Comparison of ENCODE assay signal across 14 cellular contexts in genomic region chr7:127850195-127850594, GRCh38.
DNase-seq lines count a peak whose midpoint lies in the region; ATAC-seq and TF ChIP-seq lines count a peak whose summit lies in the region.
"Had no signal": no experiment of that assay in that cellular context is flagged by ENCODE, and none has a peak within 500 bp of the region (broad histone marks: within the 10 kb centered on the region; RNA-seq: fewer than 3 reads in every experiment).

No MANE protein-coding gene starts in this region.

- CTCF ChIA-PET in activated CD8-positive, alpha-beta memory T cell treated with anti-CD3 and anti-CD28 coated beads, Interleukin-2, amount 10 ng/mL, durations not matched to agents 7 days and 5 days (lab: Charles Lee), result no interaction called here

- TF ChIP-seq CTCF in transverse colon (IDR thresholded peaks at IDR 0.05), result no peak

- no peak for TF ChIP-seq POLR2A in transverse colon (IDR thresholded peaks at IDR 0.05)

- H3K36me3 Mint-ChIP-seq in activated CD8-positive, alpha-beta memory T cell treated with anti-CD3 and anti-CD28 coated beads, Interleukin-2, amount 10 ng/mL, durations not matched to agents 7 days and 5 days, result peaks cover 29% of the 10 kb centered on the region
- H3K36me3 Mint-ChIP-seq in activated T-helper 1 cell treated with anti-CD3 and anti-CD28 coated beads, Interleukin-12 subunit alpha, Interleukin-12 subunit beta, Interleukin-2, Interleukin-4 antibody, amounts not matched to agents 30 ng/mL and 10 ng/mL and 1 ng/mL, durations not matched to agents 14 hours and 24 hours and 36 hours (ENCODE audit: low read depth), result peaks cover 35% of the 10 kb centered on the region

- DNase-seq in activated CD8-positive, alpha-beta memory T cell treated with anti-CD3 and anti-CD28 coated beads, Interleukin-2, amount 10 ng/mL, durations not matched to agents 7 days and 5 days, result peak; percentile 52
- no peak for DNase-seq in activated CD8-positive, alpha-beta memory T cell treated with anti-CD3 and anti-CD28 coated beads, Interleukin-2, amount 50 U/mL, for 48 hours
- no peak for DNase-seq in activated T-helper 1 cell treated with anti-CD3 and anti-CD28 coated beads, Interleukin-12 subunit alpha, Interleukin-12 subunit beta, Interleukin-2, Interleukin-4 antibody, amounts not matched to agents 30 ng/mL and 10 ng/mL and 1 ng/mL, durations not matched to agents 14 hours and 24 hours and 36 hours (ENCODE audit: low spot score)
- peak in 2 of 3 experiments; percentile 9 to 12 for DNase-seq in stimulated activated CD4-positive, alpha-beta T cell treated with anti-CD3 and anti-CD28 coated beads, TNF-alpha, amount 100 ng/mL, for 24 hours (ENCODE audit: low read depth in 3 of 3)
- no peak for DNase-seq in NCI-H526 (lab: John Stamatoyannopoulos, UW)
- DNase-seq in transverse colon, result no peak
- DNase-seq: amygdala; endodermal cell; NCI-H1092 treated with DMSO at 0.1 percent for 48 hours; stimulated activated naive B cell treated with anti-CD40 and anti-IgM and Interleukin-4, amounts not matched to agents 10 μg/mL and 1 μg/mL and 100 μg/mL, for 72 hours had no signal

- ATAC-seq in activated CD8-positive, alpha-beta memory T cell treated with anti-CD3 and anti-CD28 coated beads, Interleukin-2, amount 10 ng/mL, durations not matched to agents 7 days and 5 days, result peak; percentile 77
- ATAC-seq in HG02870 (IDR thresholded peaks at IDR 0.05; ENCODE audit: unreplicated experiment) (peak; percentile 87), GM19467 (IDR thresholded peaks at IDR 0.05; ENCODE audit: unreplicated experiment) (no peak)

- H3K4me1 ChIP-seq in transverse colon, result peaks cover 4 to 43% (median 17%) of the 10 kb centered on the region in 4 donors
- H3K4me1 ChIP-seq: SJSA1 had no signal

- in situ Hi-C loops in transverse colon (cut with MboI; ENCODE audit: low pct_ligation_motif_present in 1 of 4, low pct_unique_long_range_greater_than_20kb in 1 of 4, low sequenced_read_pairs in 3 of 4), result no loop called here

- H3K27me3 ChIP-seq in transverse colon, result no peaks in the 10 kb centered on the region
- H3K27me3 ChIP-seq: hepatocyte, SJSA1 had no signal

- no peak overlapping the region for H3K27ac ChIP-seq in transverse colon
- H3K27ac ChIP-seq: hepatocyte, SJSA1 had no signal

- H3K36me3 ChIP-seq in transverse colon, result no peaks in the 10 kb centered on the region

- H3K27ac Mint-ChIP-seq in activated CD8-positive, alpha-beta memory T cell treated with anti-CD3 and anti-CD28 coated beads, Interleukin-2, amount 10 ng/mL, durations not matched to agents 7 days and 5 days, result peak overlapping the region; percentile 11
- H3K27ac Mint-ChIP-seq in activated T-helper 1 cell treated with anti-CD3 and anti-CD28 coated beads, Interleukin-12 subunit alpha, Interleukin-12 subunit beta, Interleukin-2, Interleukin-4 antibody, amounts not matched to agents 30 ng/mL and 10 ng/mL and 1 ng/mL, durations not matched to agents 14 hours and 24 hours and 36 hours, result peak overlapping the region; percentile 88
- H3K27ac Mint-ChIP-seq: endodermal cell; stimulated activated naive B cell treated with anti-CD40 and anti-IgM and Interleukin-4, amounts not matched to agents 10 μg/mL and 1 μg/mL and 100 μg/mL, for 72 hours had no signal

- peaks cover 38% of the 10 kb centered on the region for H3K4me1 Mint-ChIP-seq in activated CD8-positive, alpha-beta memory T cell treated with anti-CD3 and anti-CD28 coated beads, Interleukin-2, amount 10 ng/mL, durations not matched to agents 7 days and 5 days
- H3K4me1 Mint-ChIP-seq in activated T-helper 1 cell treated with anti-CD3 and anti-CD28 coated beads, Interleukin-12 subunit alpha, Interleukin-12 subunit beta, Interleukin-2, Interleukin-4 antibody, amounts not matched to agents 30 ng/mL and 10 ng/mL and 1 ng/mL, durations not matched to agents 14 hours and 24 hours and 36 hours (ENCODE audit: low read depth), result peaks cover 50% of the 10 kb centered on the region

- H3K9me3 ChIP-seq in transverse colon, result no peaks in the 10 kb centered on the region
- H3K9me3 ChIP-seq: SJSA1 had no signal

- no peak for TF ChIP-seq EP300 in transverse colon (IDR thresholded peaks at IDR 0.05; ENCODE audit: low read depth)

- intact Hi-C loops in activated T-helper 1 cell treated with anti-CD3 and anti-CD28 coated beads, Interleukin-12 subunit alpha, Interleukin-12 subunit beta, Interleukin-2, Interleukin-4 antibody, amounts not matched to agents 30 ng/mL and 10 ng/mL and 1 ng/mL, durations not matched to agents 14 hours and 24 hours and 36 hours (cut with micrococcal nuclease), result loop anchor here (1.0 to 10.0 kb wide), 7 partner anchors 8 to 605 kb away; partner anchors contain the start of gene HILPDA
- intact Hi-C loops in transverse colon (cut with DNase I; ENCODE audit: low total_unique reads), result no loop called here

- WGBS in transverse colon (ENCODE audit: low coverage in 1 of 2), 2 donors, result 60 to 82% methylated on average over 1 to 3 of the region's 3 CpGs

- H3K4me3 ChIP-seq in transverse colon, result no peak overlapping the region
- H3K4me3 ChIP-seq: hepatocyte, SJSA1 had no signal

- H3K27me3 Mint-ChIP-seq in activated CD8-positive, alpha-beta memory T cell treated with anti-CD3 and anti-CD28 coated beads, Interleukin-2, amount 10 ng/mL, durations not matched to agents 7 days and 5 days, result no peaks in the 10 kb centered on the region
- H3K27me3 Mint-ChIP-seq in activated T-helper 1 cell treated with anti-CD3 and anti-CD28 coated beads, Interleukin-12 subunit alpha, Interleukin-12 subunit beta, Interleukin-2, Interleukin-4 antibody, amounts not matched to agents 30 ng/mL and 10 ng/mL and 1 ng/mL, durations not matched to agents 14 hours and 24 hours and 36 hours (ENCODE audit: insufficient read depth), result peaks cover 2% of the 10 kb centered on the region
- H3K27me3 Mint-ChIP-seq: stimulated activated naive B cell treated with anti-CD40 and anti-IgM and Interleukin-4, amounts not matched to agents 10 μg/mL and 1 μg/mL and 100 μg/mL, for 72 hours had no signal

- H3K4me3 Mint-ChIP-seq in activated CD8-positive, alpha-beta memory T cell treated with anti-CD3 and anti-CD28 coated beads, Interleukin-2, amount 10 ng/mL, durations not matched to agents 7 days and 5 days, result no peak overlapping the region
- H3K4me3 Mint-ChIP-seq in activated T-helper 1 cell treated with anti-CD3 and anti-CD28 coated beads, Interleukin-12 subunit alpha, Interleukin-12 subunit beta, Interleukin-2, Interleukin-4 antibody, amounts not matched to agents 30 ng/mL and 10 ng/mL and 1 ng/mL, durations not matched to agents 14 hours and 24 hours and 36 hours, result no peak overlapping the region
- H3K4me3 Mint-ChIP-seq: endodermal cell; stimulated activated naive B cell treated with anti-CD40 and anti-IgM and Interleukin-4, amounts not matched to agents 10 μg/mL and 1 μg/mL and 100 μg/mL, for 72 hours had no signal

- H3K9me3 Mint-ChIP-seq in activated CD8-positive, alpha-beta memory T cell treated with anti-CD3 and anti-CD28 coated beads, Interleukin-2, amount 10 ng/mL, durations not matched to agents 7 days and 5 days (ENCODE audit: low read depth), result no peaks in the 10 kb centered on the region
- H3K9me3 Mint-ChIP-seq in activated T-helper 1 cell treated with anti-CD3 and anti-CD28 coated beads, Interleukin-12 subunit alpha, Interleukin-12 subunit beta, Interleukin-2, Interleukin-4 antibody, amounts not matched to agents 30 ng/mL and 10 ng/mL and 1 ng/mL, durations not matched to agents 14 hours and 24 hours and 36 hours, result no peaks in the 10 kb centered on the region
- H3K9me3 Mint-ChIP-seq: endodermal cell; stimulated activated naive B cell treated with anti-CD40 and anti-IgM and Interleukin-4, amounts not matched to agents 10 μg/mL and 1 μg/mL and 100 μg/mL, for 72 hours had no signal

Comparison
In these comparisons a context has a peak if more than half of its experiments do, and no peak if none do; other contexts are left out.
1. DNase-seq: peak in activated CD8-positive, alpha-beta memory T cell treated with anti-CD3 and anti-CD28 coated beads, Interleukin-2, amount 10 ng/mL, durations not matched to agents 7 days and 5 days (single experiment) and stimulated activated CD4-positive, alpha-beta T cell treated with anti-CD3 and anti-CD28 coated beads, TNF-alpha, amount 100 ng/mL, for 24 hours (2 of 3); none in activated CD8-positive, alpha-beta memory T cell treated with anti-CD3 and anti-CD28 coated beads, Interleukin-2, amount 50 U/mL, for 48 hours (single experiment), activated T-helper 1 cell treated with anti-CD3 and anti-CD28 coated beads, Interleukin-12 subunit alpha, Interleukin-12 subunit beta, Interleukin-2, Interleukin-4 antibody, amounts not matched to agents 30 ng/mL and 10 ng/mL and 1 ng/mL, durations not matched to agents 14 hours and 24 hours and 36 hours (single experiment), NCI-H526 (0 of 2) and transverse colon (single experiment).